In the genomic region with DNA sequence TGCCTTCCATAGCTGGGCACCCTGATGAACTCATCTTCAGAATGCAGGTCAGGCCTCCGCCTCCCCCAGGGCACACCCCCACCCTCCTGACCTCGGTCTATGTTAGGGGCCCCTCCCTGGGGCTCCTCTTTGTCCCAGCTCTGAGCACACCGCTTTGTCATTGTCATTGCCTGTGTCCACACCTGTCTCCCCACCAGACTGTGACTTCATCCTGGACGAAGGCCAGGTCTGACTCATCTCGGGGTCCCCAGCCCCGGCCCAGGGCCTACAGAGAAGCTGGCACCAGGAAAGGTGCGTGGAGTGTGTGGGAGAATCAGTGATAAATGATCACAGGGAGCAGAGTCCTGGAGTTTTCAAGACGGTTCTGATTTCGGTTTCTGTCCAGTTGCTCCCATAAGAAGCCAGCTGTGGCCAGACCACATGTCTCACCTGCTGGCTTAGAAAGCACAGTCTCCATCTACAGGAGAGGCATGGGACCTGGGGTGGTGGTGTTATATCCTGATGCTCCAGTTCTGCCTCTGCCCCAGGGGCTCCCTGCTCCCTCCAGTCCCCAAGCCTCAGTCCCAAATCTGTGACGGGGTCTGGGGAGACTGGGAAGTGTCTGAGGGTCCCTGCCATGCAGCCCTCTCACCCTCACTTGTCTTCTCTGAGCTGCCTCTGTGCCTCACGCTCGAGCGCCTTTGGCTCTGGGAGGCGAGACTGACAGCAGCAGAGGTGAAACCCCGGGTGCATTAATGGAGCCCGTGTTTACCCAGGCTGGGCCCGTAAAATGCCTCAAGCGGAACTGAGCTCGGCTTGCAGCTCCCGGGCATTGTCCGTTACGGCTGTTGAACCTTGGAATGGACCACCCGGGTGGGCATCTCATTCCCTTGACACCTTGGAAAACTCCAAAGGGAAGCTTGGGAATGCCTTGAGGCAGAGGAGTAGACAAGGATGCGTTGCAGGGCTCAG, we compare ENCODE assay signal across 16 cellular contexts.
DNase-seq lines count a peak whose midpoint lies in the region; ATAC-seq, FAIRE-seq and TF ChIP-seq lines count a peak whose summit lies in the region.
"Had no signal": no experiment of that assay in that cellular context is flagged by ENCODE, and none has a peak within 500 bp of the region (broad histone marks: within the 10 kb centered on the region; RNA-seq: fewer than 3 reads in every experiment).

No MANE protein-coding gene starts in this region.

- H3K36me3 ChIP-seq in K562 (ENCODE audit: control insufficient read depth, insufficient read depth, low read length) = no peaks in the 10 kb centered on the region
- H3K36me3 ChIP-seq: neutrophil, transverse colon had no signal

- H3K9ac ChIP-seq in K562 (ENCODE audit: insufficient read depth in 1 of 2, low read depth in 2 of 2, low read length in 2 of 2) = no peak overlapping the region

- POLR2A ChIA-PET in activated naive CD8-positive, alpha-beta T cell treated with anti-CD3 and anti-CD28 coated beads, Interleukin-2, amount 10 ng/mL, durations not matched to agents 7 days and 5 days (lab: Charles Lee) = no interaction called here
- POLR2A ChIA-PET in K562 (lab: Yijun Ruan, JAX) = no interaction called here

- peak overlapping the region; percentile 8 for H3K27ac Mint-ChIP-seq in activated naive CD8-positive, alpha-beta T cell treated with anti-CD3 and anti-CD28 coated beads, Interleukin-2, amount 10 ng/mL, durations not matched to agents 7 days and 5 days
- no peak overlapping the region for H3K27ac Mint-ChIP-seq in activated naive CD8-positive, alpha-beta T cell treated with anti-CD3 and anti-CD28 coated beads for 36 hours

- no peaks in the 10 kb centered on the region for H3K9me1 ChIP-seq in K562 (ENCODE audit: control insufficient read depth, insufficient read depth, low read length)

- no TSS peak for BruUV-seq in K562 (replicated peaks; lab: Mats Ljungman, UMichigan)

- no peaks in the 10 kb centered on the region for H3K9me3 Mint-ChIP-seq in activated naive CD8-positive, alpha-beta T cell treated with anti-CD3 and anti-CD28 coated beads, Interleukin-2, amount 10 ng/mL, durations not matched to agents 7 days and 5 days
- H3K9me3 Mint-ChIP-seq in activated naive CD8-positive, alpha-beta T cell treated with anti-CD3 and anti-CD28 coated beads for 36 hours = no peaks in the 10 kb centered on the region

- no peak overlapping the region; the same call in 1 of the 2 replicates for H3K4me2 ChIP-seq in K562 (ENCODE audit: insufficient read depth, low read length)

- H3K27ac ChIP-seq in K562 (ENCODE audit: extremely low read depth, low read depth, low read length) = no peak overlapping the region
- H3K27ac ChIP-seq: neutrophil, transverse colon had no signal

- H3K9me3 ChIP-seq in K562 (replicated peaks; ENCODE audit: control insufficient read depth, insufficient read depth, low read depth, low read length) = no peaks in the 10 kb centered on the region
- H3K9me3 ChIP-seq: neutrophil, transverse colon had no signal

- CTCF ChIA-PET in K562 (lab: Yijun Ruan, JAX; ENCODE audit: low intra/inter-chr PET ratio) = no interaction called here

- in situ Hi-C loops in K562 (cut with MboI) = no loop called here

- TF ChIP-seq POLR2A in K562 (conservative IDR thresholded peaks at IDR 0.05) = no peak

- no peaks in the 10 kb centered on the region for H3K36me3 Mint-ChIP-seq in activated naive CD8-positive, alpha-beta T cell treated with anti-CD3 and anti-CD28 coated beads, Interleukin-2, amount 10 ng/mL, durations not matched to agents 7 days and 5 days
- H3K36me3 Mint-ChIP-seq in activated naive CD8-positive, alpha-beta T cell treated with anti-CD3 and anti-CD28 coated beads for 36 hours = no peaks in the 10 kb centered on the region

- FAIRE-seq in K562 (lab: Jason Lieb, UNC) = no peak
- no peak for FAIRE-seq in D721Med (lab: Jason Lieb, UNC)

- peaks cover 37% of the 10 kb centered on the region for H3K4me1 Mint-ChIP-seq in activated naive CD8-positive, alpha-beta T cell treated with anti-CD3 and anti-CD28 coated beads, Interleukin-2, amount 10 ng/mL, durations not matched to agents 7 days and 5 days
- H3K4me1 Mint-ChIP-seq in activated naive CD8-positive, alpha-beta T cell treated with anti-CD3 and anti-CD28 coated beads for 36 hours = peaks cover 32% of the 10 kb centered on the region

- WGBS in K562 (ENCODE audit: insufficient coverage, low coverage, missing lambda C conversion rate) = 10% methylated on average over 24 of the region's 24 CpGs

- no peak overlapping the region for H2AFZ ChIP-seq in K562 (ENCODE audit: low read depth, low read length)

- H3K4me1 ChIP-seq in K562 (replicated peaks in 1 of 2; ENCODE audit: control insufficient read depth in 2 of 2, insufficient read depth in 2 of 2, low read length in 2 of 2) = no peaks in the 10 kb centered on the region; a peak in 1 of 5 replicates
- H3K4me1 ChIP-seq: transverse colon had no signal

- TF ChIP-seq CTCF in K562 (IDR thresholded peaks at IDR 0.05 in 2 of 3, conservative IDR thresholded peaks at IDR 0.05 in 1 of 3; ENCODE audit: insufficient read depth in 2 of 3, low read depth in 1 of 3, low read length in 3 of 3) = no peak
- TF ChIP-seq CTCF in D721Med (IDR thresholded peaks at IDR 0.05; ENCODE audit: insufficient read depth, missing control alignments) = no peak

- no peak overlapping the region for H3K4me3 ChIP-seq in K562
- H3K4me3 ChIP-seq: transverse colon had no signal

- H3K27me3 ChIP-seq in K562 (ENCODE audit: control insufficient read depth in 2 of 2, insufficient read depth in 2 of 2, low read length in 2 of 2) = peaks cover 16 to 60% of the 10 kb centered on the region in 2 experiments
- H3K27me3 ChIP-seq: transverse colon had no signal

- no peaks in the 10 kb centered on the region for H3K27me3 Mint-ChIP-seq in activated naive CD8-positive, alpha-beta T cell treated with anti-CD3 and anti-CD28 coated beads, Interleukin-2, amount 10 ng/mL, durations not matched to agents 7 days and 5 days
- no peaks in the 10 kb centered on the region for H3K27me3 Mint-ChIP-seq in activated naive CD8-positive, alpha-beta T cell treated with anti-CD3 and anti-CD28 coated beads for 36 hours

- TF ChIP-seq RAD21 in K562 (CRISPR knock-in tag; conservative IDR thresholded peaks at IDR 0.05 in 1 of 2, IDR thresholded peaks at IDR 0.05 in 1 of 2) = no peak

- ATAC-seq in activated naive CD8-positive, alpha-beta T cell treated with anti-CD3 and anti-CD28 coated beads, Interleukin-2, amount 10 ng/mL, durations not matched to agents 7 days and 5 days (ENCODE audit: low read depth) = no peak
- ATAC-seq in K562 (peak; percentile 53; the same call in 2 of the 3 replicates), sciatic nerve (no peak), SK-N-SH treated with all-trans-retinoic acid at 6 μM for 48 hours (no peak)

- H3K4me3 Mint-ChIP-seq in activated naive CD8-positive, alpha-beta T cell treated with anti-CD3 and anti-CD28 coated beads, Interleukin-2, amount 10 ng/mL, durations not matched to agents 7 days and 5 days = no peak overlapping the region
- H3K4me3 Mint-ChIP-seq in activated naive CD8-positive, alpha-beta T cell treated with anti-CD3 and anti-CD28 coated beads for 36 hours = no peak overlapping the region

- intact Hi-C loops in K562 (cut with micrococcal nuclease) (no loop called here), sciatic nerve (cut with DNase I) (no loop called here)

- no peak for DNase-seq in activated naive CD8-positive, alpha-beta T cell treated with anti-CD3 and anti-CD28 coated beads, Interleukin-2, amount 10 ng/mL, durations not matched to agents 7 days and 5 days
- no peak for DNase-seq in activated naive CD8-positive, alpha-beta T cell treated with anti-CD3 and anti-CD28 coated beads for 36 hours
- DNase-seq in NCI-H2029 (lab: John Stamatoyannopoulos, UW) = peak; percentile 66
- peak in 3 of 4 experiments; percentile 11 to 39 (median 31) for DNase-seq in K562 (ENCODE audit: extremely low read depth in 1 of 4, low spot score in 3 of 4)
- DNase-seq in sciatic nerve (ENCODE audit: low spot score) = no peak
- no peak for DNase-seq in DMS 273 treated with DMSO at 0.1 percent for 48 hours (lab: John Stamatoyannopoulos, UW)
- DNase-seq in D721Med (ENCODE audit: insufficient read length, low spot score) = no peak
- DNase-seq: activated T-cell treated with anti-CD3 and anti-CD28 coated beads, Interleukin-2, amount 50 U/mL, for 1 hour; aorta; foreskin melanocyte; IMR-90; NCI-H2171; SIG-M5; transverse colon had no signal

- no peak for TF ChIP-seq EP300 in K562 (IDR thresholded peaks at IDR 0.05; ENCODE audit: low read length)

- H4K20me1 ChIP-seq in K562 (replicated peaks; ENCODE audit: control insufficient read depth, insufficient read depth, low read length) = no peaks in the 10 kb centered on the region

- no peaks in the 10 kb centered on the region for H3K79me2 ChIP-seq in K562 (ENCODE audit: control insufficient read depth, insufficient read depth, low read length)

TF ChIP-seq in K562, 482 proteins besides CTCF, POLR2A, EP300 and RAD21 (continues in another document):
- peak; percentile 59; the same call in 1 of the 2 replicates for TF ChIP-seq ATF3 (IDR thresholded peaks at IDR 0.05)
- no peak for TF ChIP-seq ATF3 (CRISPR knock-in tag; conservative IDR thresholded peaks at IDR 0.05)
- TF ChIP-seq ZNF224 (CRISPR knock-in tag; IDR thresholded peaks at IDR 0.05) = no peak
- peak; percentile 42; the same call in 1 of the 2 replicates for TF ChIP-seq L3MBTL2 (IDR thresholded peaks at IDR 0.05)
- peak; percentile 60 for TF ChIP-seq NFIC (IDR thresholded peaks at IDR 0.05)

TF ChIP-seq in SK-N-SH treated with all-trans-retinoic acid at 6 μM for 48 hours, 23 proteins besides CTCF, POLR2A, EP300 and RAD21:
- no peak for TF ChIP-seq ISL1 (CRISPR knock-in tag; IDR thresholded peaks at IDR 0.05)
- TF ChIP-seq ARNTL (CRISPR knock-in tag; IDR thresholded peaks at IDR 0.05; ENCODE audit: borderline replicate concordance, low read depth) = no peak
- TF ChIP-seq GLIS3 (CRISPR knock-in tag; IDR thresholded peaks at IDR 0.05) = no peak
- TF ChIP-seq ZC3H10 (CRISPR knock-in tag; IDR thresholded peaks at IDR 0.05) = no peak
- TF ChIP-seq ZNF565 (CRISPR knock-in tag; conservative IDR thresholded peaks at IDR 0.05; ENCODE audit: low read depth) = no peak
- TF ChIP-seq ZNF8 (CRISPR knock-in tag; IDR thresholded peaks at IDR 0.05) = no peak

Comparison
In these comparisons a context has a peak if more than half of its experiments do, and no peak if none do; other contexts are left out.
1. DNase-seq: peak in NCI-H2029 (single experiment) and K562 (3 of 4); none in activated naive CD8-positive, alpha-beta T cell treated with anti-CD3 and anti-CD28 coated beads, Interleukin-2, amount 10 ng/mL, durations not matched to agents 7 days and 5 days (single experiment), activated naive CD8-positive, alpha-beta T cell treated with anti-CD3 and anti-CD28 coated beads for 36 hours (single experiment), sciatic nerve (single experiment), DMS 273 treated with DMSO at 0.1 percent for 48 hours (single experiment) and D721Med (single experiment).